In the genomic region with DNA sequence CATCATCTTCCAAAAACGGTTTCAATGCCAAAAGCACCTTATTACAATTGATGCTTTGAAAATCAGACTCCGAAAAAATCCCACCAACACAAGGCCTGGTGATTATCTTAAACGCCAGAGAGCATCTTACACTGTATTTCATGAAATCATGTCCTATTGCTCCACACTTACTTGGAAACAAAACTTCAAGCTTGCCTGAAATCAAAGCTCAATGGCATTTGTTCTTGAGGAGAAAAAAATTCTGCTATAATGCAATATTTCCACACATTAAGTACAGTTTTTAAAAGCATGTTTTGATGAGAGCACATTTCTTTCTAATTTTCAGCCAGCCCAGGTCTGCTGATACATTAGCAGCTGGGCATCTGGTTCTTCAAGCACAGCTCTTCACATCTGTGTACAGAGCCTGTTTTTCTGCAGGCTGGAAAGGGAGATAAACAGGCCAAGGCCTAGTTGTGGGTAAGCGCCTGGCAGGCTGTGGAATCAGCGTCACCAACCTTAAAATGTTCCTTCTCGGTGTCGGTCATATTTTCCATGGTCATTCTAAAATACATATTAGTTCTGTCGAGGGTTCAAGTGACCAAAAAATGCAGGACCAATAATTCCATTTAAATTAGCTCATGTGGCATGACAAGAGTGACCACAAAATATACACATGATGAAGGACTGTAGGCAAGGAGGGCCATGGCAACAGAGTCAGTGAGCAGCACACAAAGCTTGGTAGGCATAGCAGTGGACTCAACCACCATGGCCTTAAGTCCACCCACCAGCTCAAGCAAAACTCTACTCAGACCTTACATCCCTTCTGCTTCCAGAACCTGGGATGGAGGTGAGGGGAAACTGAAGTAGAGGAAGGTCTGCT, we compare ENCODE assay signal across 1 cellular context.
TF ChIP-seq lines count a peak whose summit lies in the region.

No MANE protein-coding gene starts in this region.

TF ChIP-seq in IMR-90, 13 proteins besides CTCF, POLR2A, EP300 and RAD21 (continued from another document):
- TF ChIP-seq, protein P1, sequence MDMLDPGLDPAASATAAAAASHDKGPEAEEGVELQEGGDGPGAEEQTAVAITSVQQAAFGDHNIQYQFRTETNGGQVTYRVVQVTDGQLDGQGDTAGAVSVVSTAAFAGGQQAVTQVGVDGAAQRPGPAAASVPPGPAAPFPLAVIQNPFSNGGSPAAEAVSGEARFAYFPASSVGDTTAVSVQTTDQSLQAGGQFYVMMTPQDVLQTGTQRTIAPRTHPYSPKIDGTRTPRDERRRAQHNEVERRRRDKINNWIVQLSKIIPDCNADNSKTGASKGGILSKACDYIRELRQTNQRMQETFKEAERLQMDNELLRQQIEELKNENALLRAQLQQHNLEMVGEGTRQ (IDR thresholded peaks at IDR 0.05; ENCODE audit: low read depth, low read length) = no peak
- TF ChIP-seq CHD1 (IDR thresholded peaks at IDR 0.05; ENCODE audit: low read depth, low read length) (no peak), SMC3 (IDR thresholded peaks at IDR 0.05; ENCODE audit: low read depth, low read length) (no peak), RFX5 (IDR thresholded peaks at IDR 0.05; ENCODE audit: low read depth, low read length) (no peak), MAZ (IDR thresholded peaks at IDR 0.05; ENCODE audit: borderline replicate concordance, low read depth, low read length) (no peak), CEBPB (IDR thresholded peaks at IDR 0.05; ENCODE audit: low read depth, low read length) (no peak), NFE2L2 (IDR thresholded peaks at IDR 0.05; ENCODE audit: low read depth, low read length) (no peak)
